ENCODE assay signal across 17 cellular contexts in genomic region chr1:1280782-1281481, GRCh38. TPM values are rescaled to one million over a fixed set of nuclear protein-coding genes. Genes with fewer than 3 reads are reported as not detected.
DNase-seq lines count a peak whose midpoint lies in the region; ATAC-seq and TF ChIP-seq lines count a peak whose summit lies in the region.
"Had no signal": no experiment of that assay in that cellular context is flagged by ENCODE, and none has a peak within 500 bp of the region (broad histone marks: within the 10 kb centered on the region; RNA-seq: fewer than 3 reads in every experiment).

No MANE protein-coding gene starts in this region.

- ATAC-seq in Right ventricle myocardium inferior (no peak), left lobe of liver (peak; percentile 24), HG02588 (IDR thresholded peaks at IDR 0.05; ENCODE audit: unreplicated experiment) (no peak)

- no peak for TF ChIP-seq EP300 in stomach (IDR thresholded peaks at IDR 0.05)

- H3K27me3 ChIP-seq in stomach: peaks cover 0 to 17% (median 0%) of the 10 kb centered on the region in 3 donors
- H3K27me3 ChIP-seq: BE2C had no signal

- no peaks in the 10 kb centered on the region for H3K36me3 ChIP-seq in stomach
- H3K36me3 ChIP-seq: BE2C had no signal

- no peak for TF ChIP-seq POLR2A in stomach (IDR thresholded peaks at IDR 0.05)

- no peaks in the 10 kb centered on the region for H3K9me3 ChIP-seq in stomach
- H3K9me3 ChIP-seq: BE2C had no signal

- DNase-seq in Right ventricle myocardium inferior (ENCODE audit: missing footprints) (peak; percentile 60), cardiac septum (ENCODE audit: low spot score) (no peak), left lobe of liver (ENCODE audit: low spot score) (no peak), stomach (no peak), NCI-H345 treated with DMSO at 0.1 percent for 48 hours (lab: John Stamatoyannopoulos, UW; ENCODE audit: unreplicated experiment) (no peak)
- DNase-seq: 8988T, BE2C, HFFc6, NCI-H1436, NCI-H2171, NCI-H510A, NCI-H774 had no signal

- WGBS in stomach, 5 donors: 76 to 92% (median 88%) methylated on average over 9 to 21 of the region's 21 CpGs

- H3K4me1 ChIP-seq in stomach: peaks cover 12 to 23% (median 17%) of the 10 kb centered on the region in 4 donors

- H3K27ac ChIP-seq in stomach: peak overlapping the region in 4 of 5 donors; percentile 70 to 78 (median 76)
- H3K27ac ChIP-seq: KMS-11, PC-9 had no signal

- H3K4me3 ChIP-seq in stomach: no peak overlapping the region
- H3K4me3 ChIP-seq: PC-9 had no signal

- no peak for TF ChIP-seq CTCF in stomach (IDR thresholded peaks at IDR 0.05)

- intact Hi-C loops in Right ventricle myocardium inferior (cut with DNase I) (no loop called here), cardiac septum (cut with DNase I) (no loop called here), stomach (cut with DNase I; ENCODE audit: low total_unique reads) (no loop called here)

RNA-seq across cellular contexts. Expression of gene SCNN1D, which starts 0.7 kb away (rescaled TPM):
- total RNA-seq in Right ventricle myocardium inferior: 3.0 TPM
- 2.4 TPM for total RNA-seq in cardiac septum
- 5.7 TPM for total RNA-seq in left lobe of liver
- total RNA-seq in stomach: 1 to 10 TPM in 4 of 5 donors, under 1 TPM in 1; 0.43 to 7.6 (median 3.5) TPM
- polyA plus RNA-seq in stomach: 1 to 10 TPM; 4.7 to 6.1 (median 4.8) TPM

RNA-seq across cellular contexts. Expression of gene UBE2J2, which starts 7.3 kb away (rescaled TPM):
- total RNA-seq in Right ventricle myocardium inferior (40.0 TPM), cardiac septum (37.2 TPM), left lobe of liver (27.6 TPM), stomach (100 to 1,000 TPM in 1 of 5 donors, 10 to 100 TPM in 4; 14.0 to 252 (median 48.3) TPM)
- polyA plus RNA-seq in stomach: 10 to 100 TPM; 40.5 to 49.6 (median 44.8) TPM

RNA-seq across cellular contexts. Expression of gene ACAP3, which starts 26.8 kb away (rescaled TPM):
- total RNA-seq in Right ventricle myocardium inferior (57.3 TPM), cardiac septum (60.8 TPM), left lobe of liver (31.9 TPM), stomach (100 to 1,000 TPM in 1 of 5 donors, 10 to 100 TPM in 4; 31.9 to 374 (median 77.0) TPM)
- polyA plus RNA-seq in stomach: 10 to 100 TPM; 17.9 to 46.1 (median 43.0) TPM

RNA-seq across cellular contexts. Expression of gene PUSL1, which starts 27.5 kb away (rescaled TPM):
- total RNA-seq in Right ventricle myocardium inferior: 10.3 TPM
- 10.5 TPM for total RNA-seq in cardiac septum
- 8.4 TPM for total RNA-seq in left lobe of liver
- total RNA-seq in stomach: 10 to 100 TPM in 3 of 5 donors, 1 to 10 TPM in 1, not detected in 1; 5.9 to 64.9 (median 51.4) TPM
- polyA plus RNA-seq in stomach: 10 to 100 TPM; 15.2 to 25.5 (median 23.8) TPM

RNA-seq across cellular contexts. Expression of gene C1QTNF12, which starts 34.4 kb away (rescaled TPM):
- 0.57 TPM for total RNA-seq in Right ventricle myocardium inferior
- total RNA-seq in cardiac septum: 2.6 TPM
- total RNA-seq in left lobe of liver: 3.5 TPM
- 10 to 100 TPM in 2 of 5 donors, 1 to 10 TPM in 2, not detected in 1; 1.5 to 21.3 (median 6.4) TPM for total RNA-seq in stomach
- polyA plus RNA-seq in stomach: 1 to 10 TPM in 2 of 3 donors, not detected in 1; 1.6 to 3.2 TPM
- total RNA-seq: H4, M059J had no signal
